In genomic region chr22:29308791-29309262, GRCh38 we compare ENCODE assay signal across 10 cellular contexts. TPM values are rescaled to one million over a fixed set of nuclear protein-coding genes. Genes with fewer than 3 reads are reported as not detected.
DNase-seq lines count a peak whose midpoint lies in the region; ATAC-seq and TF ChIP-seq lines count a peak whose summit lies in the region.
"Had no signal": no experiment of that assay in that cellular context is flagged by ENCODE, and none has a peak within 500 bp of the region (broad histone marks: within the 10 kb centered on the region; RNA-seq: fewer than 3 reads in every experiment).

No MANE protein-coding gene starts in this region.

- H3K27me3 Mint-ChIP-seq in WTC11 (ENCODE audit: low read depth) = peaks cover 22% of the 10 kb centered on the region

- peaks cover 2% of the 10 kb centered on the region; the same call in 1 of the 2 replicates for H3K36me3 Mint-ChIP-seq in WTC11

- peaks cover 61 to 83% (median 74%) of the 10 kb centered on the region in 4 donors for H3K4me1 ChIP-seq in stomach

- DNase-seq in activated CD4-positive, alpha-beta T cell treated with anti-CD3 and anti-CD28 coated beads for 48 hours = peak; percentile 41
- no peak for DNase-seq in activated CD4-positive, alpha-beta T cell treated with anti-CD3 and anti-CD28 coated beads for 1 hour
- DNase-seq in WTC11 (ENCODE audit: low spot score) (no peak), fibroblast of mammary gland (ENCODE audit: low read depth) (peak; percentile 64), stomach (no peak), DMS79 treated with DMSO at 0.1 percent for 48 hours (lab: John Stamatoyannopoulos, UW) (no peak), NCI-H146 treated with DMSO at 0.1 percent for 48 hours (lab: John Stamatoyannopoulos, UW; ENCODE audit: unreplicated experiment) (no peak)
- DNase-seq: activated naive CD4-positive, alpha-beta T cell treated with anti-CD3 and anti-CD28 coated beads for 36 hours had no signal

- 23 to 45% (median 26%) methylated on average over 8 to 13 of the region's 13 CpGs for WGBS in stomach, 5 donors

- H3K27ac Mint-ChIP-seq in WTC11 = no peak overlapping the region
- H3K27ac Mint-ChIP-seq: activated naive CD4-positive, alpha-beta T cell treated with anti-CD3 and anti-CD28 coated beads for 36 hours; B cell had no signal

- POLR2A ChIA-PET in WTC11 (lab: Charles Lee) = no interaction called here

- peaks cover 0 to 19% (median 10%) of the 10 kb centered on the region in 3 donors for H3K27me3 ChIP-seq in stomach

- TF ChIP-seq CTCF in WTC11 (IDR thresholded peaks at IDR 0.05) (no peak), fibroblast of mammary gland (conservative IDR thresholded peaks at IDR 0.05; ENCODE audit: control insufficient read depth, insufficient read depth, low read depth, low read length) (no peak), stomach (IDR thresholded peaks at IDR 0.05) (no peak)

- H3K27ac ChIP-seq in stomach = peak overlapping the region; percentile 49 to 91 (median 89)

- TF ChIP-seq POLR2A in stomach (IDR thresholded peaks at IDR 0.05) = no peak

- peaks cover 25% of the 10 kb centered on the region for H3K4me1 Mint-ChIP-seq in WTC11

- H3K36me3 ChIP-seq in stomach = no peaks in the 10 kb centered on the region

- 0 out of 2 replicates have a peak overlapping the region, but pooled peaks have one; percentile 16 for H3K4me3 Mint-ChIP-seq in WTC11
- H3K4me3 Mint-ChIP-seq: activated naive CD4-positive, alpha-beta T cell treated with anti-CD3 and anti-CD28 coated beads for 36 hours; B cell had no signal

- CTCF ChIA-PET in WTC11 (lab: Charles Lee) = interaction anchor here (1.1 kb wide), 1 partner anchor 106 kb away, joined by 3 read pairs; no protein-coding TSS in a partner anchor

- H3K9me3 ChIP-seq in stomach = no peaks in the 10 kb centered on the region

- TF ChIP-seq EP300 in stomach (IDR thresholded peaks at IDR 0.05) = no peak

- no peaks in the 10 kb centered on the region for H3K9me3 Mint-ChIP-seq in WTC11
- H3K9me3 Mint-ChIP-seq: activated naive CD4-positive, alpha-beta T cell treated with anti-CD3 and anti-CD28 coated beads for 36 hours had no signal

- intact Hi-C loops in stomach (cut with DNase I; ENCODE audit: low total_unique reads) = no loop called here

- ATAC-seq in WTC11 (no peak), HG03108 (IDR thresholded peaks at IDR 0.05; ENCODE audit: unreplicated experiment) (no peak)

- H3K4me3 ChIP-seq in fibroblast of mammary gland (ENCODE audit: control insufficient read depth, low read depth, low read length) = no peak overlapping the region
- H3K4me3 ChIP-seq in stomach = peak overlapping the region in 3 of 4 donors; percentile 62 to 93 (median 89)

TF ChIP-seq in WTC11, 78 proteins besides CTCF, POLR2A, EP300 and RAD21:
- TF ChIP-seq MXD4 (CRISPR knock-in tag; IDR thresholded peaks at IDR 0.05; ENCODE audit: borderline replicate concordance) (no peak), EMX1 (CRISPR knock-in tag; IDR thresholded peaks at IDR 0.05) (no peak), CDX4 (CRISPR knock-in tag; IDR thresholded peaks at IDR 0.05; ENCODE audit: borderline replicate concordance) (no peak), TCF7 (CRISPR knock-in tag; IDR thresholded peaks at IDR 0.05; ENCODE audit: low read depth) (no peak)
- TF ChIP-seq, protein P1, sequence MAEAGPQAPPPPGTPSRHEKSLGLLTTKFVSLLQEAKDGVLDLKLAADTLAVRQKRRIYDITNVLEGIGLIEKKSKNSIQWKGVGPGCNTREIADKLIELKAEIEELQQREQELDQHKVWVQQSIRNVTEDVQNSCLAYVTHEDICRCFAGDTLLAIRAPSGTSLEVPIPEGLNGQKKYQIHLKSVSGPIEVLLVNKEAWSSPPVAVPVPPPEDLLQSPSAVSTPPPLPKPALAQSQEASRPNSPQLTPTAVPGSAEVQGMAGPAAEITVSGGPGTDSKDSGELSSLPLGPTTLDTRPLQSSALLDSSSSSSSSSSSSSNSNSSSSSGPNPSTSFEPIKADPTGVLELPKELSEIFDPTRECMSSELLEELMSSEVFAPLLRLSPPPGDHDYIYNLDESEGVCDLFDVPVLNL (CRISPR knock-in tag; IDR thresholded peaks at IDR 0.05; ENCODE audit: borderline replicate concordance, low read depth) = no peak

RNA-seq across cellular contexts. Expression of gene GAS2L1, which starts 2.4 kb away (rescaled TPM):
- total RNA-seq in WTC11 (2021) (15.3 to 19.9 TPM (median 15.6 TPM) in 3 replicates), stomach (10 to 100 TPM in 4 of 5 donors, 1 to 10 TPM in 1; 4.4 to 81.1 (median 53.6) TPM)
- polyA plus RNA-seq in stomach = 10 to 100 TPM; 14.7 to 22.3 (median 15.7) TPM
- total RNA-seq: B cell had no signal

RNA-seq across cellular contexts. Expression of gene RASL10A, which starts 6.7 kb away (rescaled TPM):
- total RNA-seq in WTC11 (2021) (1.1 to 1.6 TPM (median 1.6 TPM) in 3 replicates), stomach (under 1 TPM in 1 of 5 donors, not detected in 4; 0.37 TPM)
- polyA plus RNA-seq in stomach = 1 to 10 TPM in 1 of 3 donors, under 1 TPM in 2; 0.19 to 3.5 (median 0.76) TPM
- total RNA-seq: activated naive CD4-positive, alpha-beta T cell treated with anti-CD3 and anti-CD28 coated beads for 36 hours had no signal

RNA-seq across cellular contexts. Expression of gene EWSR1, which starts 40.8 kb away (rescaled TPM):
- 377 to 400 TPM (median 384 TPM) in 3 replicates for total RNA-seq in WTC11 (2021)
- 100 to 1,000 TPM; 145 to 376 (median 185) TPM for total RNA-seq in stomach
- polyA plus RNA-seq in stomach = 100 to 1,000 TPM in 1 of 3 donors, 10 to 100 TPM in 2; 97.7 to 137 (median 98.2) TPM

RNA-seq across cellular contexts. Expression of gene RHBDD3, which starts 41.0 kb away (rescaled TPM):
- 69.6 to 78.2 TPM (median 77.9 TPM) in 3 replicates for total RNA-seq in WTC11 (2021)
- 10 to 100 TPM; 14.5 to 76.5 (median 45.1) TPM for total RNA-seq in stomach
- polyA plus RNA-seq in stomach = 10 to 100 TPM in 2 of 3 donors, 1 to 10 TPM in 1; 9.8 to 19.6 (median 16.7) TPM

Comparison
In these comparisons a context has a peak if more than half of its experiments do, and no peak if none do; other contexts are left out.
1. DNase-seq: peak in activated CD4-positive, alpha-beta T cell treated with anti-CD3 and anti-CD28 coated beads for 48 hours (single experiment) and fibroblast of mammary gland (single experiment); none in activated CD4-positive, alpha-beta T cell treated with anti-CD3 and anti-CD28 coated beads for 1 hour (single experiment), WTC11 (single experiment), stomach (single experiment), DMS79 treated with DMSO at 0.1 percent for 48 hours (single experiment) and NCI-H146 treated with DMSO at 0.1 percent for 48 hours (single experiment).